10 cellular contexts compared by ENCODE assay signal in the genomic region with DNA sequence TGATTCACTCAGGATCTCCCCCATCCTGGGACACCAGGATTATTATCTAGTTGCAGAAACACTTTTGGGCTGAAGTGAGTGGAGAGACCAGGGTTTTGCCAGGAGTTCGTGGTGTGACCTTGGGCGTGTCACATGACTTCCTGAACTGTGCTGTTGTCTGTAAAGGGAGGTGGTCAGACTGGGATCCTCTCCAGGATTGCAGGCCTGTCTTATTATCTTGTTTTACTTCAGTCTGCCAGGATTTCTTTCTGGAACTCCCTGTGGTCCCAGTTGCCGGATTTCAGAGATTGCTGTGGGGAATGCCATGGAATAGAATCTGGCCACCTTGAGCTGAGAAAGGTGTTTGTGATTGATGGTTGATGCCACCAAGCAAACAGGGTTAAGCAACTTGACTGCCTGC. TPM values are rescaled to one million over a fixed set of nuclear protein-coding genes. Genes with fewer than 3 reads are reported as not detected.
DNase-seq lines count a peak whose midpoint lies in the region; ATAC-seq and TF ChIP-seq lines count a peak whose summit lies in the region.
"Had no signal": no experiment of that assay in that cellular context is flagged by ENCODE, and none has a peak within 500 bp of the region (broad histone marks: within the 10 kb centered on the region; RNA-seq: fewer than 3 reads in every experiment).

No MANE protein-coding gene starts in this region.

- no peak overlapping the region for H3K4me3 Mint-ChIP-seq in naive thymus-derived CD8-positive, alpha-beta T cell

- TF ChIP-seq CTCF in AG04450 (IDR thresholded peaks at IDR 0.05; ENCODE audit: low read depth, low read length) (no peak), esophagus squamous epithelium (IDR thresholded peaks at IDR 0.05) (no peak)

- H3K9me3 Mint-ChIP-seq in naive thymus-derived CD8-positive, alpha-beta T cell, result no peaks in the 10 kb centered on the region

- H3K36me3 Mint-ChIP-seq in naive thymus-derived CD8-positive, alpha-beta T cell, result peaks cover 9 to 87% (median 31%) of the 10 kb centered on the region in 3 donors

- intact Hi-C loops in esophagus squamous epithelium (cut with DNase I), result no loop called here

- DNase-seq in AG04450 (ENCODE audit: low read depth, low spot score) (no peak), OCI-M1 (lab: John Stamatoyannopoulos, UW) (peak; percentile 40), esophagus squamous epithelium (lab: John Stamatoyannopoulos, UW) (no peak), D341Med (ENCODE audit: low spot score) (no peak)
- no peak for DNase-seq in naive thymus-derived CD8-positive, alpha-beta T cell
- DNase-seq in stimulated activated CD4-positive, alpha-beta T cell treated with anti-CD3 and anti-CD28 coated beads, Interleukin-15, amount 100 ng/mL, for 24 hours, result no peak
- DNase-seq: activated CD4-positive, alpha-beta T cell treated with anti-CD3 and anti-CD28 coated beads, Interleukin-2, amount 50 U/mL, for 1 hour; NCI-H1092 treated with DMSO at 0.1 percent for 48 hours had no signal

- H3K36me3 ChIP-seq in esophagus squamous epithelium, result peaks cover 0 to 87% (median 11%) of the 10 kb centered on the region in 3 donors

- H3K27ac Mint-ChIP-seq in naive thymus-derived CD8-positive, alpha-beta T cell, result peak overlapping the region in 8 of 10 donors; percentile 21 to 82 (median 62)

- no peak for ATAC-seq in naive thymus-derived CD8-positive, alpha-beta T cell
- no peak for ATAC-seq in GM19395 (IDR thresholded peaks at IDR 0.05; ENCODE audit: unreplicated experiment)
- ATAC-seq in HG03442 (IDR thresholded peaks at IDR 0.05; ENCODE audit: unreplicated experiment), result no peak

- CTCF ChIA-PET in AG04450 (lab: Charles Lee), result interaction anchor here (1.1 kb wide), 1 partner anchor 54 kb away, joined by 3 read pairs; no protein-coding TSS in a partner anchor

- H3K27me3 Mint-ChIP-seq in naive thymus-derived CD8-positive, alpha-beta T cell, result no peaks in the 10 kb centered on the region

- H3K27me3 ChIP-seq in AG04450 (ENCODE audit: control insufficient read depth, insufficient read depth, low read length), result no peaks in the 10 kb centered on the region
- H3K27me3 ChIP-seq in esophagus squamous epithelium, result no peaks in the 10 kb centered on the region

- H3K4me3 ChIP-seq in AG04450 (ENCODE audit: low read depth, low read length), result no peak overlapping the region
- no peak overlapping the region for H3K4me3 ChIP-seq in esophagus squamous epithelium

- POLR2A ChIA-PET in AG04450 (lab: Yijun Ruan, JAX), result interaction anchor here (0.7 kb wide), 1 partner anchor 75 kb away, joined by 3 read pairs; the partner anchor contains the start of gene ASL
- POLR2A ChIA-PET in naive thymus-derived CD8-positive, alpha-beta T cell (lab: Charles Lee), result interaction anchor here (0.5 to 0.7 kb wide), 2 partner anchors 54 to 515 kb away, joined by 3 read pairs; no protein-coding TSS in a partner anchor

- H3K4me1 ChIP-seq in esophagus squamous epithelium, result peaks cover 6 to 81% (median 40%) of the 10 kb centered on the region in 3 donors

- 30 to 39% methylated on average over 3 of the region's 3 CpGs for WGBS in esophagus squamous epithelium, 2 donors

- H3K27ac ChIP-seq in AG04450 (ENCODE audit: low read depth, low read length), result peak overlapping the region; percentile 68
- peak overlapping the region; percentile 40 to 78 (median 71) for H3K27ac ChIP-seq in esophagus squamous epithelium

- TF ChIP-seq POLR2A in esophagus squamous epithelium (IDR thresholded peaks at IDR 0.05), result no peak

- H3K9me3 ChIP-seq in AG04450 (ENCODE audit: control insufficient read depth, insufficient read depth, low read length) (no peaks in the 10 kb centered on the region; the same call in 1 of the 2 replicates), esophagus squamous epithelium (no peaks in the 10 kb centered on the region)

- peaks cover 15 to 33% (median 25%) of the 10 kb centered on the region in 4 donors for H3K4me1 Mint-ChIP-seq in naive thymus-derived CD8-positive, alpha-beta T cell

RNA-seq across cellular contexts. Expression of gene CRCP, which starts 35.8 kb away (rescaled TPM):
- 26.0 and 28.5 TPM in 2 replicates for polyA plus RNA-seq in AG04450 (2011; rRNA removed)
- 42.5 and 46.2 TPM in 2 replicates for polyA minus RNA-seq in AG04450 (2011; rRNA and poly(A)+ RNA removed)
- total RNA-seq in esophagus squamous epithelium, result 10 to 100 TPM; 18.7 to 50.4 (median 45.7) TPM
- 10 to 100 TPM; 30.7 to 32.9 TPM for total RNA-seq in naive thymus-derived CD8-positive, alpha-beta T cell
- polyA plus RNA-seq in naive thymus-derived CD8-positive, alpha-beta T cell, result 10 to 100 TPM; 29.5 to 37.9 (median 36.1) TPM

RNA-seq across cellular contexts. Expression of gene TPST1, which starts 54.7 kb away (rescaled TPM):
- 119 and 129 TPM in 2 replicates for polyA plus RNA-seq in AG04450 (2011; rRNA removed)
- 171 and 190 TPM in 2 replicates for polyA minus RNA-seq in AG04450 (2011; rRNA and poly(A)+ RNA removed)
- 10 to 100 TPM; 10.2 to 23.1 (median 17.1) TPM for total RNA-seq in esophagus squamous epithelium
- 1 to 10 TPM; 5.6 to 7.8 TPM for total RNA-seq in naive thymus-derived CD8-positive, alpha-beta T cell
- 10 to 100 TPM in 1 of 3 donors, 1 to 10 TPM in 2; 6.7 to 13.2 (median 8.3) TPM for polyA plus RNA-seq in naive thymus-derived CD8-positive, alpha-beta T cell
